ENCODE assay signal across 14 cellular contexts in genomic region chr14:31441273-31442110, GRCh38. TPM values are rescaled to one million over a fixed set of nuclear protein-coding genes. Genes with fewer than 3 reads are reported as not detected.
DNase-seq lines count a peak whose midpoint lies in the region; ATAC-seq and TF ChIP-seq lines count a peak whose summit lies in the region.
"Had no signal": no experiment of that assay in that cellular context is flagged by ENCODE, and none has a peak within 500 bp of the region (broad histone marks: within the 10 kb centered on the region; RNA-seq: fewer than 3 reads in every experiment).

No MANE protein-coding gene starts in this region.

- H3K4me1 ChIP-seq in breast epithelium (no peaks in the 10 kb centered on the region), uterus (no peaks in the 10 kb centered on the region)

- TF ChIP-seq CTCF in MCF 10A (IDR thresholded peaks at IDR 0.05; ENCODE audit: unreplicated experiment) (no peak), breast epithelium (IDR thresholded peaks at IDR 0.05) (no peak), brain microvascular endothelial cell (IDR thresholded peaks at IDR 0.05; ENCODE audit: low read depth, low read length, missing control alignments) (no peak), uterus (IDR thresholded peaks at IDR 0.05) (no peak)

- intact Hi-C loops in MCF 10A (cut with micrococcal nuclease) (no loop called here), breast epithelium (cut with DNase I; ENCODE audit: low total_unique reads) (loop anchor here (2.0 kb wide), 1 partner anchor 29 kb away; no protein-coding TSS in a partner anchor), uterus (cut with DNase I; ENCODE audit: low total_unique reads) (no loop called here)

- peak overlapping the region; percentile 46 for H3K27ac Mint-ChIP-seq in MCF 10A (ENCODE audit: low read depth, unreplicated experiment)
- H3K27ac Mint-ChIP-seq: T-helper 17 cell had no signal

- H3K36me3 ChIP-seq in breast epithelium, result no peaks in the 10 kb centered on the region
- no peaks in the 10 kb centered on the region for H3K36me3 ChIP-seq in brain microvascular endothelial cell (replicated peaks)
- no peaks in the 10 kb centered on the region for H3K36me3 ChIP-seq in uterus

- H3K27ac ChIP-seq in breast epithelium (no peak overlapping the region), brain microvascular endothelial cell (peak overlapping the region; percentile 53), uterus (peak overlapping the region; percentile 3 to 44)
- H3K27ac ChIP-seq: foreskin keratinocyte had no signal

- H3K27me3 ChIP-seq in breast epithelium (no peaks in the 10 kb centered on the region), brain microvascular endothelial cell (replicated peaks) (no peaks in the 10 kb centered on the region), uterus (no peaks in the 10 kb centered on the region)
- H3K27me3 ChIP-seq: foreskin keratinocyte had no signal

- no peaks in the 10 kb centered on the region for H3K27me3 Mint-ChIP-seq in MCF 10A (ENCODE audit: insufficient read depth, unreplicated experiment)
- H3K27me3 Mint-ChIP-seq: T-helper 17 cell had no signal

- in situ Hi-C loops in brain microvascular endothelial cell (cut with HindIII; ENCODE audit: low pct_ligation_motif_present, low sequenced_read_pairs), result no loop called here

- BruUV-seq in MCF 10A (replicated peaks; lab: Mats Ljungman, UMichigan), result no TSS peak

- no peak overlapping the region for H3K4me3 Mint-ChIP-seq in MCF 10A (ENCODE audit: unreplicated experiment)
- H3K4me3 Mint-ChIP-seq: T-helper 17 cell had no signal

- H3K9me3 ChIP-seq in breast epithelium, result no peaks in the 10 kb centered on the region
- no peaks in the 10 kb centered on the region for H3K9me3 ChIP-seq in uterus

- CTCF ChIA-PET in MCF 10A (lab: Yijun Ruan, JAX), result interaction anchor here (0.7 kb wide), 1 partner anchor 1088 kb away, joined by 3 read pairs; no protein-coding TSS in a partner anchor

- H3K9me3 Mint-ChIP-seq in MCF 10A (ENCODE audit: unreplicated experiment), result no peaks in the 10 kb centered on the region

- ATAC-seq in HG03159 (IDR thresholded peaks at IDR 0.05; ENCODE audit: unreplicated experiment), result no peak
- ATAC-seq: foreskin keratinocyte, T-helper 17 cell had no signal

- DNase-seq in MCF 10A (ENCODE audit: unreplicated experiment) (no peak), breast epithelium (ENCODE audit: low spot score in 2 of 2) (no peak), brain microvascular endothelial cell (no peak), kidney glomerular epithelial cell (lab: John Stamatoyannopoulos, UW) (peak; percentile 53), uterus (no peak)
- DNase-seq in activated naive CD4-positive, alpha-beta T cell (lab: John Stamatoyannopoulos, UW), result no peak
- no peak for DNase-seq in stimulated activated CD4-positive, alpha-beta T cell treated with anti-CD3 and anti-CD28 coated beads, Interleukin-2, amount 100 ng/mL, for 24 hours
- DNase-seq: 8988T, GF-D8, T-helper 17 cell had no signal

- POLR2A ChIA-PET in MCF 10A (lab: Yijun Ruan, JAX), result interaction anchor here (0.6 to 1.4 kb wide), 3 partner anchors 21 to 417 kb away, joined by 3 to 11 read pairs (median 3); partner anchors contain the start of gene HEATR5A

- no peak for TF ChIP-seq POLR2A in breast epithelium (IDR thresholded peaks at IDR 0.05)
- no peak for TF ChIP-seq POLR2A in uterus (IDR thresholded peaks at IDR 0.05)

- H3K4me3 ChIP-seq in breast epithelium, result no peak overlapping the region
- H3K4me3 ChIP-seq in brain microvascular endothelial cell (ENCODE audit: low read depth, low read length), result no peak overlapping the region
- no peak overlapping the region for H3K4me3 ChIP-seq in uterus
- H3K4me3 ChIP-seq: skin epidermis had no signal

- H3K4me1 Mint-ChIP-seq in MCF 10A (ENCODE audit: insufficient read depth, unreplicated experiment), result peaks cover 5% of the 10 kb centered on the region

- H3K36me3 Mint-ChIP-seq in MCF 10A (ENCODE audit: insufficient read depth, unreplicated experiment), result peaks cover 16% of the 10 kb centered on the region

RNA-seq across cellular contexts. Expression of gene DTD2, which starts 15.8 kb away (rescaled TPM):
- total RNA-seq in MCF 10A (2022) (24.4 TPM in 2 replicates), breast epithelium (10 to 100 TPM; 31.5 to 40.0 (median 39.4) TPM), uterus (10 to 100 TPM in 3 of 4 donors, 1 to 10 TPM in 1; 8.2 to 88.2 (median 36.3) TPM)

RNA-seq across cellular contexts. Expression of gene HEATR5A, which starts 21.1 kb away (rescaled TPM):
- 23.1 and 26.2 TPM in 2 replicates for total RNA-seq in MCF 10A (2022)
- 10 to 100 TPM; 24.6 to 43.9 (median 34.7) TPM for total RNA-seq in breast epithelium
- 10 to 100 TPM; 14.6 to 56.8 (median 38.8) TPM for total RNA-seq in uterus

RNA-seq across cellular contexts. Expression of gene GPR33, which starts 46.3 kb away (rescaled TPM):
- total RNA-seq in MCF 10A (2022) (not detected in 2 replicates), breast epithelium (not detected), uterus (not detected)
- total RNA-seq: activated CD8-positive, alpha-beta memory T cell treated with anti-CD3 and anti-CD28 coated beads for 36 hours; foreskin keratinocyte; T-helper 17 cell had no signal

Comparison
In these comparisons a context has a peak if more than half of its experiments do, and no peak if none do; other contexts are left out.
1. H3K27ac ChIP-seq: peak in brain microvascular endothelial cell (single experiment) and uterus (2 of 2); none in breast epithelium (0 of 2).